Comparison of ENCODE assay signal across 1 cellular context in genomic region chr2:134918518-134919359, GRCh38.
TF ChIP-seq lines count a peak whose summit lies in the region.

CCNT2 (plus strand) TSS chr2:134918822; CDS start chr2:134918855, 33 bp downstream.

TF ChIP-seq in HepG2, 621 proteins besides CTCF, POLR2A, EP300 and RAD21 (continued from another document and continues in another):
- TF ChIP-seq ZNF646 (CRISPR knock-in tag; IDR thresholded peaks at IDR 0.05) (no peak), ZMYM2 (CRISPR knock-in tag; IDR thresholded peaks at IDR 0.05) (no peak), ZNF691 (CRISPR knock-in tag; IDR thresholded peaks at IDR 0.05; ENCODE audit: borderline replicate concordance, low read depth) (no peak), CCDC6 (CRISPR knock-in tag; IDR thresholded peaks at IDR 0.05) (peak; percentile 48; the same call in 1 of the 2 replicates), NR0B2 (CRISPR knock-in tag; IDR thresholded peaks at IDR 0.05) (no peak), ZNF496 (CRISPR knock-in tag; IDR thresholded peaks at IDR 0.05; ENCODE audit: insufficient replicate concordance) (no peak), LCORL (IDR thresholded peaks at IDR 0.05) (0 out of 2 replicates have a peak, but pooled peaks have one; percentile 45), LCORL (CRISPR knock-in tag; IDR thresholded peaks at IDR 0.05) (peak; percentile 43; the same call in 1 of the 2 replicates), KMT2A (CRISPR knock-in tag; IDR thresholded peaks at IDR 0.05) (peak; percentile 69; the same call in 1 of the 2 replicates), ZNF451 (CRISPR knock-in tag; IDR thresholded peaks at IDR 0.05) (peak; percentile 21; the same call in 1 of the 2 replicates), FOXP1 (IDR thresholded peaks at IDR 0.05) (peak; percentile 42; the same call in 1 of the 2 replicates), FOXP1 (CRISPR knock-in tag; IDR thresholded peaks at IDR 0.05) (peak; percentile 12; the same call in 1 of the 2 replicates), MLLT10 (CRISPR knock-in tag; IDR thresholded peaks at IDR 0.05) (no peak), SP2 (CRISPR knock-in tag; IDR thresholded peaks at IDR 0.05) (peak; percentile 56), ZMAT5 (CRISPR knock-in tag; IDR thresholded peaks at IDR 0.05; ENCODE audit: borderline replicate concordance, low read depth) (no peak), STAT5B (CRISPR knock-in tag; IDR thresholded peaks at IDR 0.05) (0 out of 2 replicates have a peak, but pooled peaks have one; percentile 70), BRF2 (CRISPR knock-in tag; IDR thresholded peaks at IDR 0.05) (0 out of 2 replicates have a peak, but pooled peaks have one; percentile 75), ZBED4 (CRISPR knock-in tag; IDR thresholded peaks at IDR 0.05; ENCODE audit: borderline replicate concordance) (peak; percentile 15; the same call in 1 of the 2 replicates), ZNF512 (CRISPR knock-in tag; IDR thresholded peaks at IDR 0.05) (no peak), NFKB2 (CRISPR knock-in tag; IDR thresholded peaks at IDR 0.05; ENCODE audit: borderline replicate concordance) (peak; percentile 84; the same call in 1 of the 2 replicates), DRAP1 (CRISPR knock-in tag; IDR thresholded peaks at IDR 0.05) (peak; percentile 43), KDM4B (CRISPR knock-in tag; IDR thresholded peaks at IDR 0.05) (peak; percentile 55; the same call in 1 of the 2 replicates), ZSCAN22 (CRISPR knock-in tag; IDR thresholded peaks at IDR 0.05) (0 out of 2 replicates have a peak, but pooled peaks have one; percentile 45), GMEB2 (CRISPR knock-in tag; IDR thresholded peaks at IDR 0.05; ENCODE audit: low read depth) (peak; percentile 78), ZNF710 (CRISPR knock-in tag; IDR thresholded peaks at IDR 0.05; ENCODE audit: borderline replicate concordance) (peak; percentile 79), BCLAF1 (IDR thresholded peaks at IDR 0.05) (no peak), BRD4 (CRISPR knock-in tag; IDR thresholded peaks at IDR 0.05) (peak; percentile 98), ZNF317 (CRISPR knock-in tag; IDR thresholded peaks at IDR 0.05) (peak; percentile 79; the same call in 1 of the 2 replicates), NR3C1 (CRISPR knock-in tag; IDR thresholded peaks at IDR 0.05) (no peak), LBX2 (CRISPR knock-in tag; IDR thresholded peaks at IDR 0.05; ENCODE audit: borderline replicate concordance) (0 out of 2 replicates have a peak, but pooled peaks have one; percentile 17), FOSL2 (CRISPR knock-in tag; IDR thresholded peaks at IDR 0.05) (peak; percentile 18; the same call in 1 of the 2 replicates)
